ENCODE assay signal across 1 cellular context in genomic region chr2:48849770-48850169, GRCh38.
TF ChIP-seq lines count a peak whose summit lies in the region.

No MANE protein-coding gene starts in this region.

TF ChIP-seq in HepG2, 621 proteins besides CTCF, POLR2A, EP300 and RAD21 (continued from another document):
- TF ChIP-seq TGIF2 (CRISPR knock-in tag; IDR thresholded peaks at IDR 0.05) (no peak), ATF7 (IDR thresholded peaks at IDR 0.05) (peak; percentile 25; the same call in 1 of the 2 replicates), ATF7 (CRISPR knock-in tag; IDR thresholded peaks at IDR 0.05) (no peak)
